ENCODE assay signal across 8 cellular contexts in genomic region chr19:13260883-13261653, GRCh38.
DNase-seq lines count a peak whose midpoint lies in the region; ATAC-seq and TF ChIP-seq lines count a peak whose summit lies in the region.

No MANE protein-coding gene starts in this region.

- H3K27ac ChIP-seq in HL-60 (replicated peaks): no peak overlapping the region
- no peak overlapping the region for H3K27ac ChIP-seq in lung (ENCODE audit: low read depth in 1 of 2, low read length in 1 of 2)

- WGBS in lung, 2 donors: 60 to 83% methylated on average over 9 of the region's 9 CpGs

- peaks cover 0 to 4% of the 10 kb centered on the region in 2 donors for H3K4me1 ChIP-seq in lung (ENCODE audit: control insufficient read depth in 2 of 2, insufficient read depth in 2 of 2, low read length in 2 of 2)

- H3K27ac Mint-ChIP-seq in activated CD8-positive, alpha-beta T cell treated with anti-CD3 and anti-CD28 coated beads for 36 hours: peak overlapping the region; percentile 78

- H3K4me1 Mint-ChIP-seq in activated CD8-positive, alpha-beta T cell treated with anti-CD3 and anti-CD28 coated beads for 36 hours (ENCODE audit: low read depth): peaks cover 16% of the 10 kb centered on the region

- CTCF ChIA-PET in activated CD8-positive, alpha-beta T cell treated with anti-CD3 and anti-CD28 coated beads for 36 hours (lab: Charles Lee): interaction anchor here (0.8 to 3.4 kb wide), 5 partner anchors 14 to 66 kb away, joined by 3 to 40 read pairs (median 4); no protein-coding TSS in a partner anchor

- H3K27me3 Mint-ChIP-seq in activated CD8-positive, alpha-beta T cell treated with anti-CD3 and anti-CD28 coated beads for 36 hours: peaks cover 19% of the 10 kb centered on the region

- POLR2A ChIA-PET in activated CD8-positive, alpha-beta T cell treated with anti-CD3 and anti-CD28 coated beads for 36 hours (lab: Charles Lee): interaction anchor here (1.5 kb wide), 1 partner anchor 108 kb away, joined by 4 read pairs; no protein-coding TSS in a partner anchor

- H3K27me3 ChIP-seq in HL-60 (ENCODE audit: insufficient read depth, poor library complexity, severe bottlenecking): no peaks in the 10 kb centered on the region
- no peaks in the 10 kb centered on the region for H3K27me3 ChIP-seq in lung (ENCODE audit: control insufficient read depth, insufficient read depth)

- H3K4me3 Mint-ChIP-seq in activated CD8-positive, alpha-beta T cell treated with anti-CD3 and anti-CD28 coated beads for 36 hours: no peak overlapping the region

- TF ChIP-seq CTCF in AG09319 (IDR thresholded peaks at IDR 0.05; ENCODE audit: low read depth, low read length) (no peak), HL-60 (IDR thresholded peaks at IDR 0.05; ENCODE audit: insufficient read depth, low read length) (no peak), lung (IDR thresholded peaks at IDR 0.05; ENCODE audit: control extremely low read depth, extremely low read depth) (no peak)
- TF ChIP-seq CTCF in activated CD8-positive, alpha-beta T cell treated with anti-CD3 and anti-CD28 coated beads for 36 hours (IDR thresholded peaks at IDR 0.05): no peak

- peak; percentile 47 for TF ChIP-seq POLR2A in GM19193 (IDR thresholded peaks at IDR 0.05; ENCODE audit: extremely low read depth, insufficient read depth, insufficient read length)

- intact Hi-C loops in activated CD8-positive, alpha-beta T cell treated with anti-CD3 and anti-CD28 coated beads for 36 hours (cut with micrococcal nuclease): no loop called here
- intact Hi-C loops in sciatic nerve (cut with DNase I): loop anchor here (10.0 kb wide), 1 partner anchor 66 kb away; no protein-coding TSS in a partner anchor

- no peaks in the 10 kb centered on the region for H3K9me3 Mint-ChIP-seq in activated CD8-positive, alpha-beta T cell treated with anti-CD3 and anti-CD28 coated beads for 36 hours

- peaks cover 0 to 5% of the 10 kb centered on the region in 2 donors for H3K9me3 ChIP-seq in lung (ENCODE audit: control insufficient read depth in 2 of 2, insufficient read depth in 1 of 2, low read length in 1 of 2)

- H3K36me3 Mint-ChIP-seq in activated CD8-positive, alpha-beta T cell treated with anti-CD3 and anti-CD28 coated beads for 36 hours (ENCODE audit: low read depth): no peaks in the 10 kb centered on the region

- peak; percentile 87 for ATAC-seq in activated CD8-positive, alpha-beta T cell treated with anti-CD3 and anti-CD28 coated beads for 36 hours
- ATAC-seq in lung (ENCODE audit: insufficient read depth, low FRiP score) (peak; percentile 73), sciatic nerve (no peak)

- no peaks in the 10 kb centered on the region for H3K36me3 ChIP-seq in lung (ENCODE audit: control insufficient read depth in 2 of 2, insufficient read depth in 2 of 2, low read length in 2 of 2)

- DNase-seq in AG09319 (ENCODE audit: extremely low read depth, low read depth) (peak; percentile 44), HL-60 (ENCODE audit: low read depth in 1 of 2, low spot score in 1 of 2) (peak; percentile 3 to 59), lung (ENCODE audit: low spot score) (no peak), Ammon's horn (ENCODE audit: low spot score) (no peak), midbrain (lab: John Stamatoyannopoulos, UW) (no peak), sciatic nerve (ENCODE audit: low spot score) (no peak)
- peak; percentile 67 for DNase-seq in activated CD8-positive, alpha-beta T cell treated with anti-CD3 and anti-CD28 coated beads for 36 hours

- H3K4me3 ChIP-seq in HL-60 (replicated peaks; ENCODE audit: insufficient read depth, low read length): no peak overlapping the region
- H3K4me3 ChIP-seq in lung: no peak overlapping the region

Comparison
In these comparisons a context has a peak if more than half of its experiments do, and no peak if none do; other contexts are left out.
1. DNase-seq: peak in AG09319 (single experiment), HL-60 (2 of 2) and activated CD8-positive, alpha-beta T cell treated with anti-CD3 and anti-CD28 coated beads for 36 hours (single experiment); none in lung (single experiment), Ammon's horn (single experiment), midbrain (single experiment) and sciatic nerve (single experiment).